1 cellular context compared by ENCODE assay signal in the genomic region with DNA sequence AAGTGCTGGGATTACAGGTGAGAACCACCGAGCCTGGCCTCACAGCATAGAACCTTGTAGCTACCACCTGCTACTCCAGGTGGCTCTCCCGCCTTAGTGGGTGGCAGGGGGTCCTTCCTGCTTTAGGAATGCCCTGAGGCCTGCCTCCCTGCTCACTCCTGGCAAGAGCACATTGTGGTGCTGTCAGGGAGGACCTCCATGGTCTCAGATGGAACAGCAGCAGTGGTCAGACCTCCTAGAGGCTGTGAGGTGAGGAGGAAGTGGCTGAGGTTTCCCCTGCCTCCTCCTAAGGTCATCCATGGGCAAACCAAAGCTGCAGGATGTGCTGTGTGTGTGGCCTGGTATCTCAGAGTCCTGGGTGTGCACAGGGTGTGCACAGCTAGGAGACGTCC.
TF ChIP-seq lines count a peak whose summit lies in the region.

No MANE protein-coding gene starts in this region.

TF ChIP-seq in GM23338, 12 proteins besides CTCF, POLR2A, EP300 and RAD21 (continued from another document):
- TF ChIP-seq, protein P1, sequence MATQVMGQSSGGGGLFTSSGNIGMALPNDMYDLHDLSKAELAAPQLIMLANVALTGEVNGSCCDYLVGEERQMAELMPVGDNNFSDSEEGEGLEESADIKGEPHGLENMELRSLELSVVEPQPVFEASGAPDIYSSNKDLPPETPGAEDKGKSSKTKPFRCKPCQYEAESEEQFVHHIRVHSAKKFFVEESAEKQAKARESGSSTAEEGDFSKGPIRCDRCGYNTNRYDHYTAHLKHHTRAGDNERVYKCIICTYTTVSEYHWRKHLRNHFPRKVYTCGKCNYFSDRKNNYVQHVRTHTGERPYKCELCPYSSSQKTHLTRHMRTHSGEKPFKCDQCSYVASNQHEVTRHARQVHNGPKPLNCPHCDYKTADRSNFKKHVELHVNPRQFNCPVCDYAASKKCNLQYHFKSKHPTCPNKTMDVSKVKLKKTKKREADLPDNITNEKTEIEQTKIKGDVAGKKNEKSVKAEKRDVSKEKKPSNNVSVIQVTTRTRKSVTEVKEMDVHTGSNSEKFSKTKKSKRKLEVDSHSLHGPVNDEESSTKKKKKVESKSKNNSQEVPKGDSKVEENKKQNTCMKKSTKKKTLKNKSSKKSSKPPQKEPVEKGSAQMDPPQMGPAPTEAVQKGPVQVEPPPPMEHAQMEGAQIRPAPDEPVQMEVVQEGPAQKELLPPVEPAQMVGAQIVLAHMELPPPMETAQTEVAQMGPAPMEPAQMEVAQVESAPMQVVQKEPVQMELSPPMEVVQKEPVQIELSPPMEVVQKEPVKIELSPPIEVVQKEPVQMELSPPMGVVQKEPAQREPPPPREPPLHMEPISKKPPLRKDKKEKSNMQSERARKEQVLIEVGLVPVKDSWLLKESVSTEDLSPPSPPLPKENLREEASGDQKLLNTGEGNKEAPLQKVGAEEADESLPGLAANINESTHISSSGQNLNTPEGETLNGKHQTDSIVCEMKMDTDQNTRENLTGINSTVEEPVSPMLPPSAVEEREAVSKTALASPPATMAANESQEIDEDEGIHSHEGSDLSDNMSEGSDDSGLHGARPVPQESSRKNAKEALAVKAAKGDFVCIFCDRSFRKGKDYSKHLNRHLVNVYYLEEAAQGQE (IDR thresholded peaks at IDR 0.05; ENCODE audit: unreplicated experiment) = no peak
